ENCODE assay signal across 17 cellular contexts in genomic region chr1:168476588-168477379, GRCh38.
DNase-seq lines count a peak whose midpoint lies in the region; ATAC-seq and TF ChIP-seq lines count a peak whose summit lies in the region.
"Had no signal": no experiment of that assay in that cellular context is flagged by ENCODE, and none has a peak within 500 bp of the region (broad histone marks: within the 10 kb centered on the region; RNA-seq: fewer than 3 reads in every experiment).

No MANE protein-coding gene starts in this region.

- ATAC-seq in lower lobe of right lung, result peak; percentile 40 to 50
- ATAC-seq in GM18868 (IDR thresholded peaks at IDR 0.05; ENCODE audit: unreplicated experiment), result no peak

- no peaks in the 10 kb centered on the region for H3K79me2 ChIP-seq in hepatocyte

- no peaks in the 10 kb centered on the region for H4K20me1 ChIP-seq in hepatocyte (ENCODE audit: insufficient read depth, poor library complexity, severe bottlenecking)
- H4K20me1 ChIP-seq: BLaER1 treated with 17β-estradiol and CSF1 and Interleukin-3, amounts not matched to agents 10 nM and 100 nM had no signal

- no peak overlapping the region for H2AFZ ChIP-seq in hepatocyte

- H3K4me1 ChIP-seq in lower lobe of right lung (no peaks in the 10 kb centered on the region), hepatocyte (ENCODE audit: insufficient read depth) (peaks cover under 1% of the 10 kb centered on the region)
- H3K4me1 ChIP-seq: BLaER1 treated with 17β-estradiol and CSF1 and Interleukin-3, amounts not matched to agents 10 nM and 100 nM; colonic mucosa; esophagus squamous epithelium had no signal

- no peak overlapping the region for H3K4me3 Mint-ChIP-seq in endothelial cell (ENCODE audit: unreplicated experiment)
- H3K4me3 Mint-ChIP-seq: nephron, type B pancreatic cell had no signal

- H3K9me2 ChIP-seq in hepatocyte (replicated peaks; ENCODE audit: insufficient read depth), result no peaks in the 10 kb centered on the region

- H3K27ac Mint-ChIP-seq in endothelial cell (ENCODE audit: unreplicated experiment), result peak overlapping the region; percentile 14
- H3K27ac Mint-ChIP-seq: nephron, type B pancreatic cell had no signal

- H3K36me3 Mint-ChIP-seq in endothelial cell (ENCODE audit: low read depth, unreplicated experiment), result peaks cover 13% of the 10 kb centered on the region

- no peak overlapping the region for H3K4me3 ChIP-seq in lower lobe of right lung
- H3K4me3 ChIP-seq in hepatocyte, result no peak overlapping the region
- H3K4me3 ChIP-seq: BLaER1 treated with 17β-estradiol and CSF1 and Interleukin-3, amounts not matched to agents 10 nM and 100 nM; colonic mucosa; esophagus squamous epithelium had no signal

- peaks cover 3% of the 10 kb centered on the region for H3K27me3 Mint-ChIP-seq in endothelial cell (ENCODE audit: unreplicated experiment)
- H3K27me3 Mint-ChIP-seq: type B pancreatic cell had no signal

- no peaks in the 10 kb centered on the region for H3K36me3 ChIP-seq in lower lobe of right lung
- no peaks in the 10 kb centered on the region for H3K36me3 ChIP-seq in hepatocyte (replicated peaks; ENCODE audit: insufficient read depth, low read depth)
- H3K36me3 ChIP-seq: BLaER1 treated with 17β-estradiol and CSF1 and Interleukin-3, amounts not matched to agents 10 nM and 100 nM; colonic mucosa; esophagus squamous epithelium had no signal

- intact Hi-C loops in lower lobe of right lung (cut with DNase I), result no loop called here

- no peak overlapping the region for H3K27ac ChIP-seq in lower lobe of right lung
- H3K27ac ChIP-seq in hepatocyte, result no peak overlapping the region
- H3K27ac ChIP-seq: BLaER1 treated with 17β-estradiol and CSF1 and Interleukin-3, amounts not matched to agents 10 nM and 100 nM; colonic mucosa; esophagus squamous epithelium had no signal

- DNase-seq in DMS53 treated with DMSO at 0.1 percent for 48 hours (lab: John Stamatoyannopoulos, UW; ENCODE audit: unreplicated experiment), result peak; percentile 63
- peak; percentile 42 for DNase-seq in NCI-H510A (lab: John Stamatoyannopoulos, UW)
- no peak for DNase-seq in endothelial cell (ENCODE audit: low spot score)
- DNase-seq in lower lobe of right lung, result no peak
- no peak for DNase-seq in medulla oblongata (ENCODE audit: extremely low spot score)
- no peak for DNase-seq in activated CD4-positive, alpha-beta T cell treated with anti-CD3 and anti-CD28 coated beads for 1 hour
- DNase-seq in hepatocyte (ENCODE audit: low spot score), result no peak
- DNase-seq: activated CD4-positive, alpha-beta T cell treated with anti-CD3 and anti-CD28 coated beads, Interleukin-2, amount 50 U/mL, for 48 hours; colonic mucosa; esophagus squamous epithelium; NCI-H1048; NCI-H524; stimulated activated CD4-positive, alpha-beta T cell treated with anti-CD3 and anti-CD28 coated beads, Interleukin-4, amount 100 ng/mL, for 4 hours had no signal

- H3K4me2 ChIP-seq in hepatocyte, result no peak overlapping the region
- H3K4me2 ChIP-seq: BLaER1 treated with 17β-estradiol and CSF1 and Interleukin-3, amounts not matched to agents 10 nM and 100 nM had no signal

- peaks cover 25% of the 10 kb centered on the region for H3K4me1 Mint-ChIP-seq in endothelial cell (ENCODE audit: unreplicated experiment)
- H3K4me1 Mint-ChIP-seq: nephron had no signal

- H3K27me3 ChIP-seq in lower lobe of right lung (ENCODE audit: low read depth) (no peaks in the 10 kb centered on the region), hepatocyte (no peaks in the 10 kb centered on the region)
- H3K27me3 ChIP-seq: BLaER1 treated with 17β-estradiol and CSF1 and Interleukin-3, amounts not matched to agents 10 nM and 100 nM; colonic mucosa; esophagus squamous epithelium had no signal

- H3K9me3 ChIP-seq in lower lobe of right lung (peaks cover 4% of the 10 kb centered on the region), hepatocyte (ENCODE audit: low read depth) (no peaks in the 10 kb centered on the region)
- H3K9me3 ChIP-seq: esophagus squamous epithelium had no signal

- H3K9me3 Mint-ChIP-seq in endothelial cell (ENCODE audit: unreplicated experiment), result peaks cover 12% of the 10 kb centered on the region

- TF ChIP-seq CTCF in endothelial cell (IDR thresholded peaks at IDR 0.05; ENCODE audit: unreplicated experiment), result no peak
- no peak for TF ChIP-seq CTCF in lower lobe of right lung (IDR thresholded peaks at IDR 0.05)
- no peak for TF ChIP-seq CTCF in hepatocyte (IDR thresholded peaks at IDR 0.05; ENCODE audit: poor library complexity)

- WGBS in hepatocyte (ENCODE audit: low lambda C conversion rate, missing lambda C conversion rate), result 89% methylated on average over 7 of the region's 7 CpGs

Comparison
In these comparisons a context has a peak if more than half of its experiments do, and no peak if none do; other contexts are left out.
1. DNase-seq: peak in DMS53 treated with DMSO at 0.1 percent for 48 hours (single experiment) and NCI-H510A (single experiment); none in endothelial cell (single experiment), lower lobe of right lung (single experiment), medulla oblongata (single experiment), activated CD4-positive, alpha-beta T cell treated with anti-CD3 and anti-CD28 coated beads for 1 hour (single experiment) and hepatocyte (single experiment).